Comparison of ENCODE assay signal across 11 cellular contexts in the genomic region with DNA sequence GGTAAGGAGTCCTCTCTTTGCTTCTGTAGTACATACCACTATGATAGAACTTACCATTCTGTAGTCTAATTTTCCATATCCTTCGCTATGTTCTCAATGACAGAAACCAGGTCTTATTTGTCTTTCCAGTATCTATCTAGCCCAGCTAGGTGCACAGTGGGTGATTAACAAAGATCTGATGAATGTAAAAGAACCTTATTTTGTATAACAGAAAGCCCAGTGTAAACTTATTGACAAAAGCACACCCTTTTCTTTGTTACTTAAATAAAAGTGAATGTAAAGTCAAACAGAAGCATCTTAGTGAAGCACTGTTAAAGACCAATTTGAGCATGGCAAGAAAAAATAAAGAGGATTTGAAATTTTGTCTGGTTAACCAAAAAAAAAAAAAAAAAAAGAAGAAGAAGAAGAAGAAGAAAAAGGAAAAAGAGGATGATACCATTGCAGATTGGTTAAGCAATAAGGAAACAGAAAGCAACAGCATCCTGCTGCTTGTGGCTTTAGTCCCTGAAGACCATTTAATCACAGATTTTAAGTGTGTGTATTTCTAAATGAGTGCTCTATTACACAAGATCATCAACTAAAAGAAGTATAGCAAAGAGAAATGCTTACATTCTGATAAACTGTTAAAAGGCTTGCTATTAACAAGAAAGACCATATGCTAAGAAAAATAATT. TPM values are rescaled to one million over a fixed set of nuclear protein-coding genes. Genes with fewer than 3 reads are reported as not detected.
DNase-seq lines count a peak whose midpoint lies in the region; ATAC-seq, FAIRE-seq and TF ChIP-seq lines count a peak whose summit lies in the region.
"Had no signal": no experiment of that assay in that cellular context is flagged by ENCODE, and none has a peak within 500 bp of the region (broad histone marks: within the 10 kb centered on the region; RNA-seq: fewer than 3 reads in every experiment).

No MANE protein-coding gene starts in this region.

- H3K27me3 Mint-ChIP-seq in chondrocyte (ENCODE audit: low read depth) (no peaks in the 10 kb centered on the region), Caco-2 (ENCODE audit: insufficient read depth, unreplicated experiment) (peaks cover 9% of the 10 kb centered on the region)

- no peak for ATAC-seq in A549
- ATAC-seq in GM19351 (IDR thresholded peaks at IDR 0.05; ENCODE audit: unreplicated experiment) = peak; percentile 64
- peak; percentile 42 for ATAC-seq in HG03469 (IDR thresholded peaks at IDR 0.05; ENCODE audit: unreplicated experiment)

- 90% methylated on average over 1 of the region's 1 CpG for WGBS in A549 (ENCODE audit: missing lambda C conversion rate)

- H3K4me1 Mint-ChIP-seq in chondrocyte (ENCODE audit: low read depth) (peaks cover 28% of the 10 kb centered on the region), Caco-2 (ENCODE audit: low read depth, unreplicated experiment) (peaks cover 7% of the 10 kb centered on the region)

- H3K4me1 ChIP-seq in A549 = peaks cover 96% of the 10 kb centered on the region
- H3K4me1 ChIP-seq in A673 (ENCODE audit: insufficient read depth, low read length, poor library complexity, severe bottlenecking) = peaks cover 22% of the 10 kb centered on the region
- H3K4me1 ChIP-seq in Caco-2 = no peaks in the 10 kb centered on the region; the same call in 1 of the 2 replicates

- H3K4me3 ChIP-seq in A549 (peak overlapping the region; percentile 7; the same call in 1 of the 3 replicates), A673 (ENCODE audit: low read depth, low read length, poor library complexity, severe bottlenecking) (no peak overlapping the region), Caco-2 (ENCODE audit: low read depth, low read length) (no peak overlapping the region)
- H3K4me3 ChIP-seq: pancreas, tibial nerve had no signal

- TF ChIP-seq CTCF in A549 (IDR thresholded peaks at IDR 0.05) = no peak
- TF ChIP-seq CTCF in chondrocyte (IDR thresholded peaks at IDR 0.05) = no peak
- TF ChIP-seq CTCF in A673 (conservative IDR thresholded peaks at IDR 0.05; ENCODE audit: low read depth, low read length) = no peak
- TF ChIP-seq CTCF in Caco-2 (IDR thresholded peaks at IDR 0.05; ENCODE audit: insufficient read depth in 1 of 2, low read depth in 1 of 2, low read length in 1 of 2, severe bottlenecking in 1 of 2, unreplicated experiment in 1 of 2) = no peak

- no peak for FAIRE-seq in A549 (lab: Jason Lieb, UNC)
- FAIRE-seq: pancreas had no signal

- peak overlapping the region; percentile 72 for H3K4me2 ChIP-seq in A549

- POLR2A ChIA-PET in A549 (lab: Yijun Ruan, JAX) (no interaction called here), A673 (lab: Charles Lee; ENCODE audit: low non-redundant PET) (no interaction called here), Caco-2 (lab: Charles Lee) (no interaction called here)

- H3K27ac Mint-ChIP-seq in chondrocyte (ENCODE audit: unreplicated experiment) (peak overlapping the region; percentile 91), Caco-2 (ENCODE audit: unreplicated experiment) (no peak overlapping the region)

- TF ChIP-seq RAD21 in A549 (conservative IDR thresholded peaks at IDR 0.05 in 1 of 2, IDR thresholded peaks at IDR 0.05 in 1 of 2) = no peak

- H3K9me3 ChIP-seq in A549 = no peaks in the 10 kb centered on the region
- no peaks in the 10 kb centered on the region for H3K9me3 ChIP-seq in A673 (ENCODE audit: low read depth, low read length, poor library complexity, severe bottlenecking)
- H3K9me3 ChIP-seq in Caco-2 = no peaks in the 10 kb centered on the region
- H3K9me3 ChIP-seq: pancreas, tibial nerve had no signal

- intact Hi-C loops in A673 (cut with micrococcal nuclease; ENCODE audit: unreplicated experiment) (no loop called here), Caco-2 (cut with micrococcal nuclease; ENCODE audit: unreplicated experiment) (no loop called here)

- CTCF ChIA-PET in A549 (lab: Yijun Ruan, JAX) (no interaction called here), A673 (lab: Charles Lee) (no interaction called here), Caco-2 (lab: Charles Lee) (no interaction called here)

- H3K27me3 ChIP-seq in A673 (replicated peaks; ENCODE audit: insufficient read depth, low read depth, low read length, poor library complexity) (no peaks in the 10 kb centered on the region), Caco-2 (replicated peaks; ENCODE audit: control insufficient read depth, insufficient read depth, low read length) (no peaks in the 10 kb centered on the region)
- H3K27me3 ChIP-seq: pancreas, tibial nerve had no signal

- H3K36me3 Mint-ChIP-seq in chondrocyte (ENCODE audit: low read depth) (no peaks in the 10 kb centered on the region), Caco-2 (ENCODE audit: insufficient read depth, unreplicated experiment) (no peaks in the 10 kb centered on the region)

- H3K36me3 ChIP-seq in A673 (ENCODE audit: insufficient read depth, low read length, poor library complexity, severe bottlenecking) = no peaks in the 10 kb centered on the region
- H3K36me3 ChIP-seq in Caco-2 (ENCODE audit: control insufficient read depth, insufficient read depth, low read length) = no peaks in the 10 kb centered on the region
- H3K36me3 ChIP-seq: pancreas, tibial nerve had no signal

- no peak for TF ChIP-seq POLR2A in A549 (IDR thresholded peaks at IDR 0.05; ENCODE audit: low read length)

- H3K27ac ChIP-seq in A549 (peak overlapping the region; percentile 81 to 89), A673 (ENCODE audit: low read depth, low read length, poor library complexity, severe bottlenecking) (no peak overlapping the region)
- H3K27ac ChIP-seq: pancreas, VCaP had no signal

- H3K4me3 Mint-ChIP-seq in chondrocyte (ENCODE audit: unreplicated experiment) (no peak overlapping the region), Caco-2 (ENCODE audit: unreplicated experiment) (no peak overlapping the region)

- DNase-seq in A549 (ENCODE audit: low read depth in 1 of 2, low spot score in 1 of 2) (no peak), chondrocyte (ENCODE audit: low spot score) (no peak), NCI-H345 (lab: John Stamatoyannopoulos, UW) (no peak), NCI-H510A (lab: John Stamatoyannopoulos, UW) (no peak), A673 (ENCODE audit: low spot score) (no peak), Caco-2 (no peak)
- DNase-seq: pancreas had no signal

- no TSS peak for BruUV-seq in A673 (replicated peaks; lab: Mats Ljungman, UMichigan)
- BruUV-seq in Caco-2 (replicated peaks; lab: Mats Ljungman, UMichigan) = no TSS peak

- H3K9me3 Mint-ChIP-seq in chondrocyte (ENCODE audit: low read depth) (no peaks in the 10 kb centered on the region), Caco-2 (ENCODE audit: unreplicated experiment) (no peaks in the 10 kb centered on the region)

- TF ChIP-seq EP300 in A549 (IDR thresholded peaks at IDR 0.05) = no peak

TF ChIP-seq in A549, 52 proteins besides CTCF, POLR2A, EP300 and RAD21:
- TF ChIP-seq CEBPB (IDR thresholded peaks at IDR 0.05) = peak; percentile 65 to 69
- TF ChIP-seq, protein P1, sequence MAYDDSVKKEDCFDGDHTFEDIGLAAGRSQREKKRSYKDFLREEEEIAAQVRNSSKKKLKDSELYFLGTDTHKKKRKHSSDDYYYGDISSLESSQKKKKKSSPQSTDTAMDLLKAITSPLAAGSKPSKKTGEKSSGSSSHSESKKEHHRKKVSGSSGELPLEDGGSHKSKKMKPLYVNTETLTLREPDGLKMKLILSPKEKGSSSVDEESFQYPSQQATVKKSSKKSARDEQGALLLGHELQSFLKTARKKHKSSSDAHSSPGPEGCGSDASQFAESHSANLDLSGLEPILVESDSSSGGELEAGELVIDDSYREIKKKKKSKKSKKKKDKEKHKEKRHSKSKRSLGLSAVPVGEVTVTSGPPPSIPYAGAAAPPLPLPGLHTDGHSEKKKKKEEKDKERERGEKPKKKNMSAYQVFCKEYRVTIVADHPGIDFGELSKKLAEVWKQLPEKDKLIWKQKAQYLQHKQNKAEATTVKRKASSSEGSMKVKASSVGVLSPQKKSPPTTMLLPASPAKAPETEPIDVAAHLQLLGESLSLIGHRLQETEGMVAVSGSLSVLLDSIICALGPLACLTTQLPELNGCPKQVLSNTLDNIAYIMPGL (CRISPR knock-in tag; IDR thresholded peaks at IDR 0.05; ENCODE audit: borderline replicate concordance) = no peak

RNA-seq across cellular contexts. Expression of gene MEGF9, which starts 21.2 kb away (rescaled TPM):
- polyA plus RNA-seq in A549 (2011; rRNA removed) = 25.7 and 32.8 TPM in 2 replicates
- polyA plus RNA-seq in A549 (2012; cell fraction: cytosol; rRNA removed) = 7.3 and 9.4 TPM in 2 replicates
- polyA plus RNA-seq in A549 (2012; cell fraction: nucleus; rRNA removed) = 3.7 and 4.9 TPM in 2 replicates
- polyA plus RNA-seq in A549 (2017; fragmentation: RNase III; extraction: RNeasy Plus Mini Kit Qiagen cat#74134 plus additional on column Dnase treatment) = 21.1 to 33.4 TPM (median 30.0 TPM) in 3 replicates
- polyA minus RNA-seq in A549 (2011; rRNA and poly(A)+ RNA removed) = 15.9 and 19.0 TPM in 2 replicates
- 20.6 to 23.2 TPM (median 21.2 TPM) in 3 replicates for total RNA-seq in chondrocyte
- 11.5 and 12.2 TPM in 2 replicates for total RNA-seq in A673 (2021)
- 2.8 and 2.9 TPM in 2 replicates for total RNA-seq in Caco-2 (2022)

Comparison
In these comparisons a context has a peak if more than half of its experiments do, and no peak if none do; other contexts are left out.
1. ATAC-seq: peak in GM19351 (single experiment) and HG03469 (single experiment); none in A549 (0 of 2).